Comparison of ENCODE assay signal across 19 cellular contexts in genomic region chr16:3536271-3536671, GRCh38. TPM values are rescaled to one million over a fixed set of nuclear protein-coding genes. Genes with fewer than 3 reads are reported as not detected.
DNase-seq lines count a peak whose midpoint lies in the region; ATAC-seq and TF ChIP-seq lines count a peak whose summit lies in the region.
"Had no signal": no experiment of that assay in that cellular context is flagged by ENCODE, and none has a peak within 500 bp of the region (broad histone marks: within the 10 kb centered on the region; RNA-seq: fewer than 3 reads in every experiment).

No MANE protein-coding gene starts in this region.

- peaks cover 14% of the 10 kb centered on the region for H3K4me1 Mint-ChIP-seq in brain

- no peak overlapping the region for H3K4me3 ChIP-seq in left ventricle myocardium inferior
- no peak overlapping the region for H3K4me3 ChIP-seq in vagina
- H3K4me3 ChIP-seq in mucosa of descending colon = no peak overlapping the region

- H3K27ac ChIP-seq in left ventricle myocardium inferior (replicated peaks) (peak overlapping the region; percentile 78), vagina (peak overlapping the region; percentile 15)

- no peaks in the 10 kb centered on the region for H3K27me3 Mint-ChIP-seq in brain
- H3K27me3 Mint-ChIP-seq: activated B cell treated with CpG ODN at 0.5 μM for 24 hours had no signal

- peaks cover 46% of the 10 kb centered on the region for H3K36me3 Mint-ChIP-seq in brain

- intact Hi-C loops in left ventricle myocardium inferior (cut with micrococcal nuclease) (no loop called here), cardiac septum (cut with DNase I) (no loop called here), vagina (cut with DNase I) (loop anchor here (1.0 kb wide), 1 partner anchor 33 kb away; no protein-coding TSS in a partner anchor), mucosa of descending colon (cut with DNase I, micrococcal nuclease) (no loop called here)

- no peak overlapping the region for H3K4me3 Mint-ChIP-seq in brain
- H3K4me3 Mint-ChIP-seq: activated B cell treated with CpG ODN at 0.5 μM for 24 hours had no signal

- H3K27me3 ChIP-seq in left ventricle myocardium inferior (ENCODE audit: low read depth) (no peaks in the 10 kb centered on the region), vagina (no peaks in the 10 kb centered on the region)

- H3K36me3 ChIP-seq in left ventricle myocardium inferior (peaks cover 55% of the 10 kb centered on the region), vagina (peaks cover 0 to 32% of the 10 kb centered on the region in 2 donors), mucosa of descending colon (ENCODE audit: low read depth) (no peaks in the 10 kb centered on the region)

- TF ChIP-seq POLR2A in vagina (IDR thresholded peaks at IDR 0.05) = no peak

- peak overlapping the region in 4 of 5 experiments; percentile 3 to 87 (median 72) for H3K27ac Mint-ChIP-seq in brain

- peaks cover 19% of the 10 kb centered on the region for H3K4me1 ChIP-seq in left ventricle myocardium inferior
- H3K4me1 ChIP-seq in vagina = no peaks in the 10 kb centered on the region
- no peaks in the 10 kb centered on the region for H3K4me1 ChIP-seq in mucosa of descending colon (ENCODE audit: low read depth)

- H3K9me3 ChIP-seq in left ventricle myocardium inferior (replicated peaks) = no peaks in the 10 kb centered on the region
- no peaks in the 10 kb centered on the region for H3K9me3 ChIP-seq in vagina
- H3K9me3 ChIP-seq in mucosa of descending colon = no peaks in the 10 kb centered on the region

- no peaks in the 10 kb centered on the region for H3K9me3 Mint-ChIP-seq in brain
- H3K9me3 Mint-ChIP-seq: activated B cell treated with CpG ODN at 0.5 μM for 24 hours had no signal

- TF ChIP-seq CTCF in left ventricle myocardium inferior (IDR thresholded peaks at IDR 0.05; ENCODE audit: borderline replicate concordance) (no peak), brain (conservative IDR thresholded peaks at IDR 0.05) (no peak), vagina (IDR thresholded peaks at IDR 0.05) (no peak), mucosa of descending colon (IDR thresholded peaks at IDR 0.05) (no peak)

- ATAC-seq in HG03175 (IDR thresholded peaks at IDR 0.05; ENCODE audit: unreplicated experiment) (no peak), mucosa of descending colon (no peak)
- ATAC-seq: PC-3 had no signal

- DNase-seq in left ventricle myocardium inferior = no peak
- no peak for DNase-seq in cardiac septum (ENCODE audit: low spot score)
- DNase-seq in iris pigment epithelial cell (ENCODE audit: low read depth) = peak; percentile 89
- DNase-seq in vagina (ENCODE audit: extremely low spot score in 2 of 2) = no peak
- no peak for DNase-seq in activated CD4-positive, alpha-beta T cell treated with anti-CD3 and anti-CD28 coated beads, Interleukin-2, amount 50 U/mL, for 4 hours
- no peak for DNase-seq in mucosa of descending colon
- DNase-seq: activated B cell treated with CpG ODN at 0.5 μM for 24 hours; activated CD8-positive, alpha-beta memory T cell treated with anti-CD3 and anti-CD28 coated beads, Interleukin-2, amount 50 U/mL, for 4 hours; DMS79; mesendoderm; NCI-H1105; NCI-H446; PC-3; posterior cingulate gyrus; SW 1271 had no signal

RNA-seq across cellular contexts. Expression of gene CLUAP1, which starts 35.5 kb away (rescaled TPM):
- total RNA-seq in left ventricle myocardium inferior (14.4 TPM), cardiac septum (15.3 TPM), vagina (22.8 TPM), mucosa of descending colon (10 to 100 TPM in 2 of 3 donors, 1 to 10 TPM in 1; 8.3 to 37.3 (median 10.8) TPM)
- 29.2 TPM for polyA plus RNA-seq in brain (ENCODE audit: insufficient read depth, low read depth, low replicate concordance)

RNA-seq across cellular contexts. Expression of gene NLRC3, which starts 40.9 kb away (rescaled TPM):
- total RNA-seq in left ventricle myocardium inferior (0.93 TPM), cardiac septum (0.67 TPM), vagina (12.5 TPM), mucosa of descending colon (1 to 10 TPM; 1.4 to 2.6 (median 1.7) TPM)
- 0.14 TPM for polyA plus RNA-seq in brain (ENCODE audit: insufficient read depth, low read depth, low replicate concordance)
- total RNA-seq: PC-3 had no signal

RNA-seq across cellular contexts. Expression of gene C16orf90, which starts 41.0 kb away (rescaled TPM):
- total RNA-seq in left ventricle myocardium inferior (not detected), cardiac septum (not detected), vagina (not detected), mucosa of descending colon (not detected)
- polyA plus RNA-seq in brain (ENCODE audit: insufficient read depth, low read depth, low replicate concordance) = not detected
- total RNA-seq: activated B cell treated with CpG ODN at 0.5 μM for 24 hours, PC-3, ureter had no signal
- polyA plus RNA-seq: adipose tissue had no signal
